Comparison of ENCODE assay signal across 1 cellular context in the genomic region with DNA sequence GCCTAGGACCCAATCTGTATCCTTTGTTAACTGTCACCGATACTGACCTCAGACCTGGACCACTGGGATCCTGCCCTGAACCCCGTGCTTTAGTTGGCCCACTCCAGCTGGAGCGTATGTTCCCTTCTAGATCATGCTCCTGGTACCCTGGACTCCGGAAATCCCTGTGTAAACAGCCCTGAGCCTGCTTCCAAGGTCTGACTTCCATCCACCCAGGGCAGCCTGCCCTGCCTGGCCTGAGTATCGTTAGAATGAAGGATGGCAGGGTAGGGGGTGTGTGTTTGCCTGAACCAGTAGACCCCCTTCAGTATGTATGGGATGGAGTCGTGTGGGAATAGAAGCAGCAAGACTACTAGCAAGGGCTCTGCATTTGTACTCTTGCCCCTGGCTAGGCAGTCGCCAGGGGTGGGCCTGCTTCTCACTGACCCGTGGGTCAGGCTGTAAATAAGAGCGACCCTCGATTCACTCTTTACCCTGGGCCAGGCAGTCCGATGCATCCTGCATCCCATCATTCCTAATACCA.
TF ChIP-seq lines count a peak whose summit lies in the region.

No MANE protein-coding gene starts in this region.

TF ChIP-seq in IMR-90, 13 proteins besides CTCF, POLR2A, EP300 and RAD21 (continued from another document):
- no peak for TF ChIP-seq ELK1 (IDR thresholded peaks at IDR 0.05; ENCODE audit: borderline replicate concordance, low read depth, low read length)
- TF ChIP-seq CEBPB (IDR thresholded peaks at IDR 0.05; ENCODE audit: low read depth, low read length): no peak
- no peak for TF ChIP-seq MAZ (IDR thresholded peaks at IDR 0.05; ENCODE audit: borderline replicate concordance, low read depth, low read length)
- TF ChIP-seq CHD1 (IDR thresholded peaks at IDR 0.05; ENCODE audit: low read depth, low read length): no peak
